Comparison of ENCODE assay signal across 8 cellular contexts in the genomic region with DNA sequence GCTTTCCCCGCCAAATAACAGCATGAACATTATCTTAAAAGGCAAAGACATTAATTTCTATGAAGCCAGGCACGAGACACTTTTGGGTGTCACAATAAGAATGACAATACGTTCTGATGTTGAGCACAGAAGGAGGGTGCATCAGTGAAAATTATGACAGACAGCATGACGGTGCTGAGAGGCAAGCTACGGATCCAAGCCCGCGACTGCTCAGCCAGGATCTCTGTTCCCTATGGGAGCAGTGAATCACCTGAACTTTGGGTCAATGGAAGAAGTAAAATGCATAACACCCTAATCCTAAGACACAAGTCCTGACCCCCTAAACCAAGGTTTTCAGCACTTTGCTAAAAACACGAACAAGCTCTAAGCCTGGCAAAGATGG. TPM values are rescaled to one million over a fixed set of nuclear protein-coding genes. Genes with fewer than 3 reads are reported as not detected.
A peak's percentile ranks its signal among the peaks of the same experiment; 100 is the strongest.
DNase-seq lines count a peak whose midpoint lies in the region; ATAC-seq, FAIRE-seq and TF ChIP-seq lines count a peak whose summit lies in the region.

No MANE protein-coding gene starts in this region.

- H3K4me3 ChIP-seq in WI38 (ENCODE audit: low read depth, low read length): peak overlapping the region; percentile 87
- peak overlapping the region; percentile 41 to 60 for H3K4me3 ChIP-seq in gastroesophageal sphincter
- H3K4me3 ChIP-seq in small intestine (ENCODE audit: low read depth in 1 of 2, low read length in 2 of 2): peak overlapping the region; percentile 19 to 73

- DNase-seq in HCEC 1CT: peak; percentile 10
- no peak for DNase-seq in small intestine

- H3K36me3 ChIP-seq in gastroesophageal sphincter (no peaks in the 10 kb centered on the region), small intestine (ENCODE audit: control insufficient read depth in 2 of 2, insufficient read depth in 2 of 2, low read length in 2 of 2) (no peaks in the 10 kb centered on the region)

- H3K9me3 ChIP-seq in gastroesophageal sphincter (no peaks in the 10 kb centered on the region), small intestine (ENCODE audit: control insufficient read depth, low read depth) (no peaks in the 10 kb centered on the region)

- H3K27ac ChIP-seq in gastroesophageal sphincter (peak overlapping the region; percentile 68 to 95 (median 88)), small intestine (ENCODE audit: low read depth in 1 of 2, low read length in 1 of 2) (peak overlapping the region; percentile 54 to 99)

- H3K27me3 ChIP-seq in gastroesophageal sphincter: no peaks in the 10 kb centered on the region
- H3K27me3 ChIP-seq in small intestine (ENCODE audit: control insufficient read depth in 2 of 2, insufficient read depth in 2 of 2, low read length in 2 of 2): no peaks in the 10 kb centered on the region

- ATAC-seq in gastroesophageal sphincter: no peak
- ATAC-seq in GM21423 (IDR thresholded peaks at IDR 0.05; ENCODE audit: unreplicated experiment): no peak
- no peak for ATAC-seq in GM21447 (IDR thresholded peaks at IDR 0.05; ENCODE audit: unreplicated experiment)
- no peak for ATAC-seq in HG02885 (IDR thresholded peaks at IDR 0.05; ENCODE audit: poor library complexity, unreplicated experiment)
- no peak for ATAC-seq in HG03520 (IDR thresholded peaks at IDR 0.05; ENCODE audit: unreplicated experiment)

- TF ChIP-seq EP300 in gastroesophageal sphincter (IDR thresholded peaks at IDR 0.05): no peak

- H3K4me1 ChIP-seq in gastroesophageal sphincter (peaks cover 0 to 42% (median 16%) of the 10 kb centered on the region in 3 donors), small intestine (ENCODE audit: control insufficient read depth in 2 of 2, insufficient read depth in 1 of 2, low read depth in 1 of 2, low read length in 1 of 2) (peaks cover 4% of the 10 kb centered on the region in 2 donors)

- FAIRE-seq in small intestine (lab: Jason Lieb, UNC): no peak

- TF ChIP-seq CTCF in WI38 (IDR thresholded peaks at IDR 0.05; ENCODE audit: low read depth, low read length): no peak
- no peak for TF ChIP-seq CTCF in gastroesophageal sphincter (IDR thresholded peaks at IDR 0.05)

- no peak for TF ChIP-seq POLR2A in gastroesophageal sphincter (IDR thresholded peaks at IDR 0.05)

- 51 to 65% methylated on average over 6 to 8 of the region's 8 CpGs for WGBS in gastroesophageal sphincter (ENCODE audit: low coverage in 1 of 2), 2 donors
- WGBS in small intestine, 3 donors: 45 to 75% (median 59%) methylated on average over 8 of the region's 8 CpGs

RNA-seq across cellular contexts. Expression of gene WDR25, which starts 1.4 kb away (rescaled TPM):
- 10 to 100 TPM in 1 of 4 donors, 1 to 10 TPM in 3; 7.3 to 12.9 (median 8.0) TPM for total RNA-seq in gastroesophageal sphincter
- 1 to 10 TPM; 3.4 to 6.7 (median 4.3) TPM for polyA plus RNA-seq in small intestine

RNA-seq across cellular contexts. Expression of gene SLC25A47, which starts 51.7 kb away (rescaled TPM):
- under 1 TPM in 1 of 4 donors, not detected in 3; 0.31 TPM for total RNA-seq in gastroesophageal sphincter
- 1 to 10 TPM in 2 of 3 donors, under 1 TPM in 1; 0.54 to 1.6 (median 1.1) TPM for polyA plus RNA-seq in small intestine
